ENCODE assay signal across 2 cellular contexts in genomic region chr6:133092199-133092598, GRCh38.
TF ChIP-seq lines count a peak whose summit lies in the region.

No MANE protein-coding gene starts in this region.

TF ChIP-seq in IMR-90, 13 proteins besides CTCF, POLR2A, EP300 and RAD21 (continued from another document):
- TF ChIP-seq MAFK (IDR thresholded peaks at IDR 0.05; ENCODE audit: low read depth, low read length): no peak
- no peak for TF ChIP-seq CHD1 (IDR thresholded peaks at IDR 0.05; ENCODE audit: low read depth, low read length)
- TF ChIP-seq, protein P1, sequence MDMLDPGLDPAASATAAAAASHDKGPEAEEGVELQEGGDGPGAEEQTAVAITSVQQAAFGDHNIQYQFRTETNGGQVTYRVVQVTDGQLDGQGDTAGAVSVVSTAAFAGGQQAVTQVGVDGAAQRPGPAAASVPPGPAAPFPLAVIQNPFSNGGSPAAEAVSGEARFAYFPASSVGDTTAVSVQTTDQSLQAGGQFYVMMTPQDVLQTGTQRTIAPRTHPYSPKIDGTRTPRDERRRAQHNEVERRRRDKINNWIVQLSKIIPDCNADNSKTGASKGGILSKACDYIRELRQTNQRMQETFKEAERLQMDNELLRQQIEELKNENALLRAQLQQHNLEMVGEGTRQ (IDR thresholded peaks at IDR 0.05; ENCODE audit: low read depth, low read length): no peak
- TF ChIP-seq RCOR1 (IDR thresholded peaks at IDR 0.05; ENCODE audit: insufficient replicate concordance, low read length): no peak
- TF ChIP-seq RFX5 (IDR thresholded peaks at IDR 0.05; ENCODE audit: low read depth, low read length): no peak

TF ChIP-seq in K562, 482 proteins besides CTCF, POLR2A, EP300 and RAD21 (continued from another document):
- TF ChIP-seq CEBPG (CRISPR knock-in tag; IDR thresholded peaks at IDR 0.05): no peak
- TF ChIP-seq CEBPG (tag; conservative IDR thresholded peaks at IDR 0.05 in 1 of 2, IDR thresholded peaks at IDR 0.05 in 1 of 2): peak in 1 of 2 experiments; percentile 64; a peak in 1 of 4 replicates
- no peak for TF ChIP-seq NELFE (IDR thresholded peaks at IDR 0.05; ENCODE audit: insufficient read depth, insufficient read length)
